8 cellular contexts compared by ENCODE assay signal in the genomic region with DNA sequence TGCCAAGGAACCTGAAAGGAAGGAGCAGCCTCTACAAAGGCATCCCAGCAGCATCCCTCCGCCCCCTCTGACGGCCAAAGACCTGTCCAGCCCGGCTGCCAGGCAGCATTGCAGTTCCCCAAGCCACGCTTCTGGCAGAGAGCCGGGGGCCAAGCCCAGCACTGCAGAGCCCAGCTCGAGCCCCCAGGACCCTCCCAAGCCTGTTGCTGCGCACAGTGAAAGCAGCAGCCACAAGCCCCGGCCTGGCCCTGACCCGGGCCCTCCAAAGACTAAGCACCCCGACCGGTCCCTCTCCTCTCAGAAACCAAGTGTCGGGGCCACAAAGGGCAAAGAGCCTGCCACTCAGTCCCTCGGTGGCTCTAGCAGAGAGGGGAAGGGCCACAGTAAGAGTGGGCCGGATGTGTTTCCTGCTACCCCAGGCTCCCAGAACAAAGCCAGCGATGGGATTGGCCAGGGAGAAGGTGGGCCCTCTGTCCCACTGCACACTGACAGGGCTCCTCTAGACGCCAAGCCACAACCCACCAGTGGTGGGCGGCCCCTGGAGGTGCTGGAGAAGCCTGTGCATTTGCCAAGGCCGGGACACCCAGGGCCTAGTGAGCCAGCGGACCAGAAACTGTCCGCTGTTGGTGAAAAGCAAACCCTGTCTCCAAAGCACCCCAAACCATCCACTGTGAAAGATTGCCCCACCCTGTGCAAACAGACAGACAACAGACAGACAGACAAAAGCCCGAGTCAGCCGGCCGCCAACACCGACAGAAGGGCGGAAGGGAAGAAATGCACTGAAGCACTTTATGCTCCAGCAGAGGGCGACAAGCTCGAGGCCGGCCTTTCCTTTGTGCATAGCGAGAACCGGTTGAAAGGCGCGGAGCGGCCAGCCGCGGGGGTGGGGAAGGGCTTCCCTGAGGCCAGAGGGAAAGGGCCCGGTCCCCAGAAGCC. TPM values are rescaled to one million over a fixed set of nuclear protein-coding genes. Genes with fewer than 3 reads are reported as not detected.
A peak's percentile ranks its signal among the peaks of the same experiment; 100 is the strongest.
DNase-seq lines count a peak whose midpoint lies in the region; ATAC-seq and TF ChIP-seq lines count a peak whose summit lies in the region.

No MANE protein-coding gene starts in this region.

- peak; percentile 66 for ATAC-seq in GM18861 (IDR thresholded peaks at IDR 0.05; ENCODE audit: unreplicated experiment)
- ATAC-seq in HG03097 (IDR thresholded peaks at IDR 0.05; ENCODE audit: low FRiP score, unreplicated experiment) = peak; percentile 88
- ATAC-seq in T-cell (replicated peaks in 1 of 4) = peak; percentile 72 to 84 (median 74)

- intact Hi-C loops in uterus (cut with DNase I; ENCODE audit: low total_unique reads) = no loop called here

- peaks cover 64 to 79% (median 67%) of the 10 kb centered on the region in 3 donors for H3K4me1 Mint-ChIP-seq in T-cell

- peak overlapping the region; percentile 42 for H3K27ac ChIP-seq in angular gyrus (ENCODE audit: low read depth, low read length)
- no peak overlapping the region for H3K27ac ChIP-seq in hepatocyte
- H3K27ac ChIP-seq in uterus = peak overlapping the region; percentile 54 to 59

- H3K4me1 ChIP-seq in hepatocyte (ENCODE audit: insufficient read depth) (peaks cover under 1% of the 10 kb centered on the region), uterus (no peaks in the 10 kb centered on the region)

- H3K9me3 Mint-ChIP-seq in T-cell = no peaks in the 10 kb centered on the region

- H3K9me3 ChIP-seq in hepatocyte (ENCODE audit: low read depth) (no peaks in the 10 kb centered on the region), uterus (no peaks in the 10 kb centered on the region)

- 64% methylated on average over 36 of the region's 36 CpGs for WGBS in hepatocyte (ENCODE audit: low lambda C conversion rate, missing lambda C conversion rate)

- no peaks in the 10 kb centered on the region for H3K79me2 ChIP-seq in hepatocyte

- peak overlapping the region; percentile 81 to 87 (median 84) for H3K4me3 Mint-ChIP-seq in T-cell

- CTCF ChIA-PET in T-cell (lab: Charles Lee) = interaction anchor here (0.5 to 6.2 kb wide), 15 partner anchors 8 to 1107 kb away, joined by 3 to 119 read pairs (median 4); no protein-coding TSS in a partner anchor

- peak overlapping the region; percentile 40 for H2AFZ ChIP-seq in hepatocyte

- TF ChIP-seq CTCF in hepatocyte (IDR thresholded peaks at IDR 0.05; ENCODE audit: poor library complexity) = peak; percentile 73
- peak; percentile 36 to 65 (median 54) for TF ChIP-seq CTCF in uterus (IDR thresholded peaks at IDR 0.05)

- H3K27ac Mint-ChIP-seq in T-cell = peak overlapping the region; percentile 99

- H3K36me3 Mint-ChIP-seq in T-cell = peaks cover 32% of the 10 kb centered on the region

- no peaks in the 10 kb centered on the region for H3K27me3 Mint-ChIP-seq in T-cell

- TF ChIP-seq POLR2A in uterus (IDR thresholded peaks at IDR 0.05) = no peak

- POLR2A ChIA-PET in T-cell (lab: Charles Lee) = no interaction called here

- peak overlapping the region; percentile 66 for H3K4me2 ChIP-seq in hepatocyte

- peak; percentile 65 to 83 (median 76) for DNase-seq in T-cell
- peak; percentile 84 for DNase-seq in hepatocyte (ENCODE audit: low spot score)
- peak; percentile 94 for DNase-seq in retina
- DNase-seq in uterus = peak; percentile 74 to 76
- DNase-seq in NCI-H2171 treated with DMSO at 0.1 percent for 48 hours (lab: John Stamatoyannopoulos, UW) = no peak

- H3K9me2 ChIP-seq in hepatocyte (replicated peaks; ENCODE audit: insufficient read depth) = no peaks in the 10 kb centered on the region

- H3K36me3 ChIP-seq in hepatocyte (replicated peaks; ENCODE audit: insufficient read depth, low read depth) = no peaks in the 10 kb centered on the region
- H3K36me3 ChIP-seq in uterus = no peaks in the 10 kb centered on the region

- no peaks in the 10 kb centered on the region for H4K20me1 ChIP-seq in hepatocyte (ENCODE audit: insufficient read depth, poor library complexity, severe bottlenecking)

- H3K27me3 ChIP-seq in hepatocyte (no peaks in the 10 kb centered on the region), uterus (no peaks in the 10 kb centered on the region)

- H3K4me3 ChIP-seq in hepatocyte (no peak overlapping the region), uterus (no peak overlapping the region)

RNA-seq across cellular contexts. Expression of a gene that starts 30.8 kb away (rescaled TPM):
- total RNA-seq in T-cell (1 to 10 TPM in 2 of 5 donors, under 1 TPM in 3; 0.16 to 1.3 (median 0.73) TPM), hepatocyte (0.07 and 0.12 TPM in 2 replicates), uterus (under 1 TPM in 3 of 4 donors, not detected in 1; 0.37 to 0.83 (median 0.59) TPM)
- polyA plus RNA-seq in hepatocyte = 0.24 TPM in 1 of 2 replicates, not detected in the other
